In the genomic region with DNA sequence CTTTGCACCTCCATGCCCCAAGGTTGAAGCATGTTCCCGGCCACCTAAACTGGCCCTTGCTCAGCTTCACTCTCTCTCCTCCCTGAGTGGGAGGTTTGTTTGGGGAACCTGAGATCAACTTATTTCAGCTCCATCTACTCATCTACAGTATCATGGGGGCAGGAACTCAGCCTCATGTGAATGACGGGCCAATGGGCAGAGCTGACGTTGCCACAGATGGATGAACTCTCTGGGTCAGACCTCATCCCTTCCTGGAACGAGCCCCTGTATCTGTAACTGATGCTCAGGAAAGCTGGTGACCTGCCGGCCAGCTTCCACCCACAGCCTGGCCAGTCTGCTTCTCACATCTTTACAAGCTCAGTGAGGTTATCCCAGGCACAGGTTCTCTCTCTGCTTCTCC, we compare ENCODE assay signal across 27 cellular contexts.
"Had no signal": no experiment of that assay in that cellular context is flagged by ENCODE, and none has a peak within 500 bp of the region (broad histone marks: within the 10 kb centered on the region; RNA-seq: fewer than 3 reads in every experiment).

No MANE protein-coding gene starts in this region.

- H3K9me3 Mint-ChIP-seq: immature natural killer cell; nephron progenitor cell; stimulated activated naive CD8-positive, alpha-beta T cell treated with anti-CD3 and anti-CD28 coated beads, Interleukin-15, amount 100 ng/mL, for 72 hours had no signal

- ATAC-seq: left colon; natural killer cell; right cardiac atrium; stimulated activated memory B cell treated with anti-CD40 and anti-IgM and Interleukin-4, amounts not matched to agents 10 μg/mL and 1 μg/mL and 100 μg/mL, for 72 hours; stimulated activated naive CD8-positive, alpha-beta T cell treated with anti-CD3 and anti-CD28 coated beads, Interleukin-15, amount 100 ng/mL, for 72 hours had no signal

- H3K4me1 Mint-ChIP-seq: immature natural killer cell; naive B cell; natural killer cell; stimulated activated memory B cell treated with anti-CD40 and anti-IgM and Interleukin-4, amounts not matched to agents 10 μg/mL and 1 μg/mL and 100 μg/mL, for 72 hours; stimulated activated naive CD8-positive, alpha-beta T cell treated with anti-CD3 and anti-CD28 coated beads, Interleukin-15, amount 100 ng/mL, for 72 hours had no signal

- H3K4me1 ChIP-seq: left ventricle myocardium inferior, parathyroid adenoma, thyroid gland, transverse colon, upper lobe of left lung had no signal

- H3K79me2 ChIP-seq: parathyroid adenoma had no signal

- H3K36me3 ChIP-seq: left ventricle myocardium inferior, thyroid gland, transverse colon, upper lobe of left lung had no signal

- H3K27me3 ChIP-seq: thyroid gland, transverse colon, upper lobe of left lung had no signal

- H3K4me3 Mint-ChIP-seq: immature natural killer cell; mesothelial cell of epicardium; naive B cell; natural killer cell; nephron progenitor cell; stimulated activated memory B cell treated with anti-CD40 and anti-IgM and Interleukin-4, amounts not matched to agents 10 μg/mL and 1 μg/mL and 100 μg/mL, for 72 hours; stimulated activated naive CD8-positive, alpha-beta T cell treated with anti-CD3 and anti-CD28 coated beads, Interleukin-15, amount 100 ng/mL, for 72 hours had no signal

- H3K9me3 ChIP-seq: left ventricle myocardium inferior, thyroid gland, transverse colon, upper lobe of left lung had no signal

- H3K27ac Mint-ChIP-seq: immature natural killer cell; mesothelial cell of epicardium; naive B cell; natural killer cell; nephron progenitor cell; progenitor cell of endocrine pancreas; stimulated activated memory B cell treated with anti-CD40 and anti-IgM and Interleukin-4, amounts not matched to agents 10 μg/mL and 1 μg/mL and 100 μg/mL, for 72 hours; stimulated activated naive CD8-positive, alpha-beta T cell treated with anti-CD3 and anti-CD28 coated beads, Interleukin-15, amount 100 ng/mL, for 72 hours had no signal

- DNase-seq: hypothalamus; immature natural killer cell; kidney; left colon; left ventricle myocardium inferior; mesendoderm; naive B cell; natural killer cell; nephron progenitor cell; nucleus accumbens; right cardiac atrium; stimulated activated CD4-positive, alpha-beta T cell treated with anti-CD3 and anti-CD28 coated beads, Interleukin-1b, Interleukin-23, amount 100 ng/mL, for 48 hours; stimulated activated CD4-positive, alpha-beta T cell treated with anti-CD3 and anti-CD28 coated beads, Interleukin-2, amount 100 ng/mL, for 48 hours; stimulated activated CD4-positive, alpha-beta T cell treated with anti-CD3 and anti-CD28 coated beads, Interleukin-4, amount 100 ng/mL, for 4 hours; stimulated activated CD8-positive, alpha-beta memory T cell treated with anti-CD3 and anti-CD28 coated beads, Interleukin-4, amount 100 ng/mL, for 48 hours; stimulated activated naive CD4-positive, alpha-beta T cell treated with Interleukin-2 at 50 U/mL for 16 hours; stimulated activated naive CD8-positive, alpha-beta T cell treated with anti-CD3 and anti-CD28 coated beads, Interleukin-15, amount 100 ng/mL, for 72 hours; substantia nigra; thyroid gland; transverse colon; upper lobe of left lung had no signal

- H3K4me2 ChIP-seq: smooth muscle cell had no signal

- H3K9ac ChIP-seq: parathyroid adenoma had no signal

- H3K27me3 Mint-ChIP-seq: naive B cell; stimulated activated memory B cell treated with anti-CD40 and anti-IgM and Interleukin-4, amounts not matched to agents 10 μg/mL and 1 μg/mL and 100 μg/mL, for 72 hours; stimulated activated naive CD8-positive, alpha-beta T cell treated with anti-CD3 and anti-CD28 coated beads, Interleukin-15, amount 100 ng/mL, for 72 hours had no signal

- H3K27ac ChIP-seq: left ventricle myocardium inferior, parathyroid adenoma, thyroid gland, transverse colon, upper lobe of left lung had no signal

- H2AFZ ChIP-seq: parathyroid adenoma had no signal

- H3K36me3 Mint-ChIP-seq: immature natural killer cell; mesothelial cell of epicardium; naive B cell; natural killer cell; stimulated activated memory B cell treated with anti-CD40 and anti-IgM and Interleukin-4, amounts not matched to agents 10 μg/mL and 1 μg/mL and 100 μg/mL, for 72 hours had no signal

- H3K4me3 ChIP-seq: left ventricle myocardium inferior, lung, smooth muscle cell, thyroid gland, transverse colon, upper lobe of left lung had no signal
